23 cellular contexts compared by ENCODE assay signal in the genomic region with DNA sequence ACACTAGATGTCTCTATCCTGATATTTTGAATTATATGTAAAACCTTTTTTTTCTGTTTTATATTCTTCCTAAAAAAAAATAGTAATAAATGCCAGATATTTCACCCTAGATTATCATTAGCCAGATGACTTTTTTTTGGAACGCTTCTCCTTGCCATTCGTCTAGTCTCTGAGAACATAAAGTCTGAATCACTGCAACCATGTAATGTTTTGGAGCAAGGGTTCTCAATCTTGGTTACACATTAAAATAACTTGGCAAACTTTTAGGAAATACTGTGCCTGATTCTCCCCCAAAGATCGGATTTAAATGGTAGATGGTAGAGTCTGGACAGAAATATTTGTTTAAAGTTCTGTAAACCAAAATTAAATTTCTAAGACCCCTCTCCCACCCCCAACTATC. TPM values are rescaled to one million over a fixed set of nuclear protein-coding genes. Genes with fewer than 3 reads are reported as not detected.
DNase-seq lines count a peak whose midpoint lies in the region; ATAC-seq and TF ChIP-seq lines count a peak whose summit lies in the region.
"Had no signal": no experiment of that assay in that cellular context is flagged by ENCODE, and none has a peak within 500 bp of the region (broad histone marks: within the 10 kb centered on the region; RNA-seq: fewer than 3 reads in every experiment).

No MANE protein-coding gene starts in this region.

- H3K27ac ChIP-seq in HCT116 (ENCODE audit: low read depth, low read length) (no peak overlapping the region; the same call in 1 of the 2 replicates), SU-DHL-6 (ENCODE audit: low read depth, low read length) (no peak overlapping the region), right lobe of liver (peak overlapping the region; percentile 44 to 76 (median 59))
- H3K27ac ChIP-seq: A549, GM23248 had no signal

- peaks cover 3 to 19% of the 10 kb centered on the region in 2 experiments; a peak in 2 of 4 replicates for H3K9me3 ChIP-seq in HCT116 (ENCODE audit: control insufficient read depth in 1 of 2, insufficient read depth in 1 of 2, low read depth in 1 of 2, low read length in 2 of 2)
- no peaks in the 10 kb centered on the region for H3K9me3 ChIP-seq in SU-DHL-6 (ENCODE audit: insufficient read depth, low read length)
- no peaks in the 10 kb centered on the region for H3K9me3 ChIP-seq in right lobe of liver
- H3K9me3 ChIP-seq: Caco-2 had no signal

- CTCF ChIA-PET in HCT116 (lab: Charles Lee): no interaction called here

- TF ChIP-seq CTCF in HCT116 (IDR thresholded peaks at IDR 0.05 in 2 of 3, conservative IDR thresholded peaks at IDR 0.05 in 1 of 3; ENCODE audit: borderline replicate concordance in 1 of 3, insufficient read depth in 1 of 3, low read depth in 2 of 3, low read length in 2 of 3) (no peak), SU-DHL-6 (IDR thresholded peaks at IDR 0.05; ENCODE audit: insufficient read depth, low read length, poor library complexity, severe bottlenecking) (no peak), chondrocyte (IDR thresholded peaks at IDR 0.05) (peak; percentile 35), right lobe of liver (IDR thresholded peaks at IDR 0.05) (no peak)

- H3K27me3 ChIP-seq in HCT116 (ENCODE audit: insufficient read depth, low read length) (no peaks in the 10 kb centered on the region), SU-DHL-6 (ENCODE audit: low read length) (no peaks in the 10 kb centered on the region), right lobe of liver (no peaks in the 10 kb centered on the region)

- no peaks in the 10 kb centered on the region for H3K79me2 ChIP-seq in HCT116 (ENCODE audit: insufficient read depth, low read length)
- no peaks in the 10 kb centered on the region for H3K79me2 ChIP-seq in SU-DHL-6 (ENCODE audit: insufficient read depth, low read length)

- no peaks in the 10 kb centered on the region for H4K20me1 ChIP-seq in HCT116 (ENCODE audit: insufficient read depth)
- no peaks in the 10 kb centered on the region for H4K20me1 ChIP-seq in SU-DHL-6 (ENCODE audit: low read depth, low read length)

- POLR2A ChIA-PET in HCT116 (lab: Charles Lee): no interaction called here

- no peak overlapping the region for H3K27ac Mint-ChIP-seq in chondrocyte (ENCODE audit: unreplicated experiment)
- H3K27ac Mint-ChIP-seq: CD4-positive, CD25-positive, alpha-beta regulatory T cell; CD8-positive, alpha-beta T cell had no signal

- TF ChIP-seq POLR2A in HCT116 (IDR thresholded peaks at IDR 0.05; ENCODE audit: borderline replicate concordance, extremely low read depth, insufficient read depth, insufficient read length): no peak
- no peak for TF ChIP-seq POLR2A in right lobe of liver (IDR thresholded peaks at IDR 0.05)

- TF ChIP-seq RAD21 in HCT116 (IDR thresholded peaks at IDR 0.05; ENCODE audit: low read depth): no peak

- H3K4me2 ChIP-seq in HCT116 (ENCODE audit: low read length): no peak overlapping the region
- no peak overlapping the region for H3K4me2 ChIP-seq in SU-DHL-6 (ENCODE audit: low read depth, low read length, poor library complexity, severe bottlenecking)
- H3K4me2 ChIP-seq: A549 had no signal

- no peaks in the 10 kb centered on the region for H3K36me3 Mint-ChIP-seq in chondrocyte (ENCODE audit: low read depth)
- H3K36me3 Mint-ChIP-seq: CD4-positive, CD25-positive, alpha-beta regulatory T cell; CD8-positive, alpha-beta T cell had no signal

- H3K4me1 ChIP-seq in HCT116 (ENCODE audit: control insufficient read depth in 1 of 2, insufficient read depth in 2 of 2, low read length in 2 of 2) (peaks cover 2 to 13% of the 10 kb centered on the region in 2 experiments; a peak in 3 of 4 replicates), right lobe of liver (peaks cover 0 to 34% (median 4%) of the 10 kb centered on the region in 4 donors)
- H3K4me1 ChIP-seq: A549, Caco-2 had no signal

- BruUV-seq in HCT116 (replicated peaks; lab: Mats Ljungman, UMichigan): no TSS peak

- H3K4me1 Mint-ChIP-seq in chondrocyte (ENCODE audit: low read depth): no peaks in the 10 kb centered on the region
- H3K4me1 Mint-ChIP-seq: CD4-positive, CD25-positive, alpha-beta regulatory T cell had no signal

- DNase-seq in HCT116 (ENCODE audit: low read depth, low spot score): no peak
- DNase-seq in chondrocyte (ENCODE audit: low spot score): no peak
- no peak for DNase-seq in right lobe of liver
- DNase-seq in EL: no peak
- no peak for DNase-seq in Ammon's horn (ENCODE audit: low spot score)
- DNase-seq in activated CD4-positive, alpha-beta T cell treated with anti-CD3 and anti-CD28 coated beads for 4 hours: no peak
- DNase-seq: 8988T; ACHN; AML-193; C1 segment of cervical spinal cord; Caco-2; CD4-positive, CD25-positive, alpha-beta regulatory T cell; CD8-positive, alpha-beta T cell; DMS79; GF-D8; GM23248; H7; HCEC 1CT had no signal

- no peak overlapping the region for H3K4me3 Mint-ChIP-seq in chondrocyte (ENCODE audit: unreplicated experiment)
- H3K4me3 Mint-ChIP-seq: CD4-positive, CD25-positive, alpha-beta regulatory T cell; CD8-positive, alpha-beta T cell had no signal

- H3K36me3 ChIP-seq in HCT116 (ENCODE audit: control insufficient read depth in 1 of 2, insufficient read depth in 2 of 2, low read length in 2 of 2) (no peaks in the 10 kb centered on the region; a peak in 1 of 4 replicates), SU-DHL-6 (ENCODE audit: low read length) (no peaks in the 10 kb centered on the region), right lobe of liver (no peaks in the 10 kb centered on the region)

- ATAC-seq in HCT116: no peak
- peak; percentile 33 to 65 (median 59) for ATAC-seq in right lobe of liver
- ATAC-seq: A549; CD8-positive, alpha-beta T cell had no signal

- no peak overlapping the region for H3K4me3 ChIP-seq in HCT116 (replicated peaks in 1 of 2; ENCODE audit: low read depth in 1 of 2, low read length in 2 of 2)
- no peak overlapping the region for H3K4me3 ChIP-seq in SU-DHL-6 (ENCODE audit: insufficient read depth, low read length, poor library complexity, severe bottlenecking)
- no peak overlapping the region for H3K4me3 ChIP-seq in right lobe of liver
- H3K4me3 ChIP-seq: A549, GM23248 had no signal

- intact Hi-C loops in HCT116 (cut with micrococcal nuclease): no loop called here
- intact Hi-C loops in right lobe of liver (cut with DNase I): loop anchor here (5.0 to 10.0 kb wide), 3 partner anchors 65 to 235 kb away; no protein-coding TSS in a partner anchor

- H3K9me2 ChIP-seq in HCT116 (ENCODE audit: insufficient read depth): no peaks in the 10 kb centered on the region
- no peaks in the 10 kb centered on the region for H3K9me2 ChIP-seq in SU-DHL-6 (replicated peaks; ENCODE audit: insufficient read depth, low read length)

- RAD21 ChIA-PET in HCT116 (lab: Charles Lee; ENCODE audit: low non-redundant PET in 1 of 2, low total read pairs in 2 of 2, uncharacterized antibody in 2 of 2, unreplicated experiment in 2 of 2): no interaction called here

- H3K9me3 Mint-ChIP-seq in chondrocyte (ENCODE audit: low read depth): no peaks in the 10 kb centered on the region
- H3K9me3 Mint-ChIP-seq: CD8-positive, alpha-beta T cell had no signal

- H3K9ac ChIP-seq in HCT116 (ENCODE audit: low read length) (no peak overlapping the region), SU-DHL-6 (ENCODE audit: low read length) (no peak overlapping the region)
- H3K9ac ChIP-seq: GM23248 had no signal

- 39% methylated on average over 3 of the region's 3 CpGs for WGBS in right lobe of liver (ENCODE audit: insufficient coverage, low coverage, low lambda C conversion rate, missing lambda C conversion rate)

- H3F3A ChIP-seq in SU-DHL-6 (ENCODE audit: insufficient read depth): no peaks in the 10 kb centered on the region

- H2AFZ ChIP-seq in HCT116 (ENCODE audit: low read depth, low read length, poor library complexity, severe bottlenecking) (peak overlapping the region; percentile 48), SU-DHL-6 (ENCODE audit: low read depth, low read length, severe bottlenecking) (peak overlapping the region; percentile 30)
- H2AFZ ChIP-seq: GM23248 had no signal

- no peaks in the 10 kb centered on the region for H3K27me3 Mint-ChIP-seq in chondrocyte (ENCODE audit: low read depth)

TF ChIP-seq in HCT116, 20 proteins besides CTCF, POLR2A, EP300 and RAD21:
- TF ChIP-seq YY1 (IDR thresholded peaks at IDR 0.05; ENCODE audit: extremely low read depth, insufficient replicate concordance, low read depth, low read length) (no peak), REST (IDR thresholded peaks at IDR 0.05; ENCODE audit: low read depth) (no peak), CBX3 (IDR thresholded peaks at IDR 0.05; ENCODE audit: low read depth) (no peak)
TF ChIP-seq in HCT116: peak in this region for 0.

RNA-seq across cellular contexts. Expression of gene SLC25A52, which starts 21.0 kb away (rescaled TPM):
- total RNA-seq in HCT116 (2021; ENCODE audit: unreplicated experiment): not detected
- not detected in 2 replicates for polyA plus RNA-seq in HCT116 (2012)
- 0.20 to 0.53 TPM in 2 of 3 replicates, not detected in the other for total RNA-seq in chondrocyte
- total RNA-seq in right lobe of liver: not detected
- total RNA-seq: Caco-2; CD4-positive, CD25-positive, alpha-beta regulatory T cell; CD8-positive, alpha-beta T cell; G401; GM23248; H1; H7 had no signal
- polyA plus RNA-seq: BJ; CD4-positive, CD25-positive, alpha-beta regulatory T cell; GM23248; H1 had no signal

RNA-seq across cellular contexts. Expression of gene B4GALT6, which starts 55.3 kb away (rescaled TPM):
- total RNA-seq in HCT116 (2021; ENCODE audit: unreplicated experiment) (16.1 TPM), chondrocyte (9.8 to 23.3 TPM (median 12.2 TPM) in 3 replicates), right lobe of liver (1 to 10 TPM; 1.7 to 4.8 (median 2.0) TPM)
- 4.8 and 5.7 TPM in 2 replicates for polyA plus RNA-seq in HCT116 (2012)
- polyA plus RNA-seq: CD4-positive, CD25-positive, alpha-beta regulatory T cell had no signal

Comparison
In these comparisons a context has a peak if more than half of its experiments do, and no peak if none do; other contexts are left out.
1. H3K27ac ChIP-seq: peak in right lobe of liver (3 of 3); none in HCT116 (single experiment) and SU-DHL-6 (single experiment).